In genomic region chr2:138713069-138713496, GRCh38 we compare ENCODE assay signal across 21 cellular contexts.
DNase-seq lines count a peak whose midpoint lies in the region; ATAC-seq and TF ChIP-seq lines count a peak whose summit lies in the region.
"Had no signal": no experiment of that assay in that cellular context is flagged by ENCODE, and none has a peak within 500 bp of the region (broad histone marks: within the 10 kb centered on the region; RNA-seq: fewer than 3 reads in every experiment).

No MANE protein-coding gene starts in this region.

- no peak overlapping the region for H3K4ac ChIP-seq in mesendoderm (ENCODE audit: low read depth, low read length)

- no peak overlapping the region for H3K4me2 ChIP-seq in GM23338
- no peak overlapping the region for H3K4me2 ChIP-seq in mesendoderm (ENCODE audit: low read length)
- H3K4me2 ChIP-seq: PC-9 had no signal

- H3K27me3 Mint-ChIP-seq in GM23338 (ENCODE audit: insufficient read depth, low read depth, poor library complexity): peaks cover 5% of the 10 kb centered on the region

- intact Hi-C loops in esophagus muscularis mucosa (cut with DNase I) (no loop called here), head of caudate nucleus (cut with DNase I) (no loop called here)

- no peak overlapping the region for H2BK120ac ChIP-seq in mesendoderm (ENCODE audit: low read depth, low read length)

- no peak overlapping the region for H3K27ac ChIP-seq in GM23338 (ENCODE audit: low read depth)
- H3K27ac ChIP-seq in esophagus muscularis mucosa (replicated peaks in 1 of 4): no peak overlapping the region
- no peak overlapping the region for H3K27ac ChIP-seq in mesendoderm (ENCODE audit: low read depth, low read length)
- H3K27ac ChIP-seq: PC-9, RWPE1, SJCRH30 had no signal

- H3K4me3 ChIP-seq in GM23338 (no peak overlapping the region), esophagus muscularis mucosa (no peak overlapping the region), mesendoderm (ENCODE audit: low read length) (no peak overlapping the region)
- H3K4me3 ChIP-seq: MG63, PC-9, SJCRH30 had no signal

- H3K18ac ChIP-seq in mesendoderm (ENCODE audit: low read length): no peak overlapping the region

- no peaks in the 10 kb centered on the region for H3K79me1 ChIP-seq in mesendoderm (ENCODE audit: low read length)

- no peaks in the 10 kb centered on the region for H3K36me3 Mint-ChIP-seq in GM23338 (ENCODE audit: low read depth)

- no peak overlapping the region for H3K23ac ChIP-seq in mesendoderm (ENCODE audit: low read length)

- H3F3A ChIP-seq in GM23338 (replicated peaks; ENCODE audit: low read depth): no peaks in the 10 kb centered on the region

- H3K36me3 ChIP-seq in GM23338 (ENCODE audit: insufficient read depth) (no peaks in the 10 kb centered on the region), esophagus muscularis mucosa (no peaks in the 10 kb centered on the region), mesendoderm (ENCODE audit: control insufficient read depth, insufficient read depth, low read length) (no peaks in the 10 kb centered on the region)
- H3K36me3 ChIP-seq: MG63, SJCRH30 had no signal

- no peak overlapping the region for H3K27ac Mint-ChIP-seq in GM23338

- no peaks in the 10 kb centered on the region for H3K9me3 Mint-ChIP-seq in GM23338

- no peak for ATAC-seq in GM23338
- ATAC-seq in HG02763 (IDR thresholded peaks at IDR 0.05; ENCODE audit: unreplicated experiment): no peak
- ATAC-seq in GM19351 (IDR thresholded peaks at IDR 0.05; ENCODE audit: unreplicated experiment): no peak

- no peak for DNase-seq in GM23338 (ENCODE audit: low spot score)
- peak; percentile 9 for DNase-seq in NCI-H69 (lab: John Stamatoyannopoulos, UW)
- DNase-seq in esophagus muscularis mucosa (ENCODE audit: extremely low spot score): peak; percentile 89
- DNase-seq in mesendoderm: peak; percentile 27
- DNase-seq in head of caudate nucleus: no peak
- no peak for DNase-seq in dedifferentiated amniotic fluid mesenchymal stem cell (ENCODE audit: extremely low spot score)
- DNase-seq: ACHN, C1 segment of cervical spinal cord, DMS79, H7, Kasumi-1, MG63, NCI-H1048, NCI-H2029, NCI-H446 treated with DMSO at 0.1 percent for 48 hours, NCI-H82, PC-9, SJCRH30 had no signal

- TF ChIP-seq CTCF in GM23338 (conservative IDR thresholded peaks at IDR 0.05; ENCODE audit: low read depth in 2 of 2) (0 out of 4 replicates have a peak, but pooled peaks of 1 of the 2 experiments have one; percentile 7), esophagus muscularis mucosa (IDR thresholded peaks at IDR 0.05) (no peak)

- H3K4me1 Mint-ChIP-seq in GM23338: peaks cover 5% of the 10 kb centered on the region; the same call in 2 of the 3 replicates

- no peak overlapping the region for H4K5ac ChIP-seq in mesendoderm (ENCODE audit: low read length)

- TF ChIP-seq POLR2A in esophagus muscularis mucosa (IDR thresholded peaks at IDR 0.05; ENCODE audit: low read depth): no peak

- H3K4me1 ChIP-seq in GM23338 (ENCODE audit: insufficient read depth): peaks cover 8% of the 10 kb centered on the region
- H3K4me1 ChIP-seq in esophagus muscularis mucosa: peaks cover 9 to 14% (median 12%) of the 10 kb centered on the region in 4 donors
- no peaks in the 10 kb centered on the region for H3K4me1 ChIP-seq in mesendoderm (ENCODE audit: control insufficient read depth, low read depth, low read length)

- no peaks in the 10 kb centered on the region for H3K9me3 ChIP-seq in esophagus muscularis mucosa
- H3K9me3 ChIP-seq: MG63, SJCRH30 had no signal

- no peak overlapping the region for H3K56ac ChIP-seq in mesendoderm (ENCODE audit: low read length)

- H2BK5ac ChIP-seq in mesendoderm (ENCODE audit: low read length): no peak overlapping the region

- WGBS in esophagus muscularis mucosa: 83% methylated on average over 5 of the region's 5 CpGs
- no CpG with 5 or more reads among the region's 5 CpGs for WGBS in mesendoderm (ENCODE audit: extremely low coverage, insufficient coverage, low lambda C conversion rate)

- H3K79me2 ChIP-seq in GM23338 (replicated peaks; ENCODE audit: insufficient read depth): no peaks in the 10 kb centered on the region
- no peaks in the 10 kb centered on the region for H3K79me2 ChIP-seq in mesendoderm (ENCODE audit: control insufficient read depth, insufficient read depth, low read length)

- no peak overlapping the region for H3K4me3 Mint-ChIP-seq in GM23338

- no peak for TF ChIP-seq EP300 in esophagus muscularis mucosa (IDR thresholded peaks at IDR 0.05)

- no peaks in the 10 kb centered on the region for H3K9me2 ChIP-seq in GM23338 (ENCODE audit: insufficient read depth)

- no peak overlapping the region for H2AFZ ChIP-seq in GM23338

- no peak overlapping the region for H2BK15ac ChIP-seq in mesendoderm (replicated peaks; ENCODE audit: low read depth)

- H3K27me3 ChIP-seq in GM23338 (ENCODE audit: insufficient read depth) (no peaks in the 10 kb centered on the region), esophagus muscularis mucosa (peaks cover 0 to 3% (median 0%) of the 10 kb centered on the region in 4 donors), mesendoderm (ENCODE audit: insufficient read depth, low read length, poor library complexity) (no peaks in the 10 kb centered on the region)
- H3K27me3 ChIP-seq: MG63, SJCRH30 had no signal

- no peak overlapping the region for H4K8ac ChIP-seq in mesendoderm (ENCODE audit: low read depth, low read length)

- no peaks in the 10 kb centered on the region for H4K20me1 ChIP-seq in GM23338 (replicated peaks; ENCODE audit: insufficient read depth)

- no peak overlapping the region for H2AK5ac ChIP-seq in mesendoderm (ENCODE audit: low read length)

- H3K9ac ChIP-seq in mesendoderm (ENCODE audit: low read length): no peak overlapping the region

TF ChIP-seq in GM23338, 12 proteins besides CTCF, POLR2A, EP300 and RAD21:
- TF ChIP-seq NANOG (IDR thresholded peaks at IDR 0.05; ENCODE audit: borderline replicate concordance) (no peak), ZNF462 (CRISPR knock-in tag; IDR thresholded peaks at IDR 0.05) (peak; percentile 26; the same call in 1 of the 2 replicates), STAT1 (IDR thresholded peaks at IDR 0.05; ENCODE audit: unreplicated experiment) (no peak)

Comparison
In these comparisons a context has a peak if more than half of its experiments do, and no peak if none do; other contexts are left out.
1. DNase-seq: peak in NCI-H69 (single experiment), esophagus muscularis mucosa (single experiment) and mesendoderm (single experiment); none in GM23338 (single experiment), head of caudate nucleus (0 of 42) and dedifferentiated amniotic fluid mesenchymal stem cell (single experiment).